ENCODE assay signal across 29 cellular contexts in the genomic region with DNA sequence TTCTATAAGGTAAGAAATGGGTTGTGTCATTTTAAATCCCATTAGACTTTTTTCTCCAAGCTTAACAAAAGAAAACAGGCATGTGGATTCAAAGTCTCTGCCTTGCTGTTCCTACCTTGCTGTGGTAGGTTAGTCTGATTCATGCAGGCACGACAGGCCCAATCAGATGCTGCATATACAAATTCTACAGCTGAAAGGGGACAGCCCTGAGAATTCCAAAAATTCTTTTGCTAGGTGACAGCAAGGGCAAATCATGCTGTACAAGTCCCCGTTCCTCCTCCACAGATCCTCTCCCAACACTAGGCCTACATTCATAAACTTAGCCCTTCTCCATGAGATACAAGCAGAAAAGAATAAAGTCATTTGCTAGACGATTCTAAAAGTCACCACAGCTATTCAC.
DNase-seq lines count a peak whose midpoint lies in the region; ATAC-seq, FAIRE-seq and TF ChIP-seq lines count a peak whose summit lies in the region.
"Had no signal": no experiment of that assay in that cellular context is flagged by ENCODE, and none has a peak within 500 bp of the region (broad histone marks: within the 10 kb centered on the region; RNA-seq: fewer than 3 reads in every experiment).

No MANE protein-coding gene starts in this region.

- no peaks in the 10 kb centered on the region for H4K20me1 ChIP-seq in neural progenitor cell (ENCODE audit: low read depth)

- H3K9me3 Mint-ChIP-seq in neural progenitor cell = peaks cover 15% of the 10 kb centered on the region
- H3K9me3 Mint-ChIP-seq: dendritic cell treated with granulocyte-macrophage colony-stimulating factor and Interleukin-4, amounts not matched to agents 40 ng/mL and 50 ng/mL, for 4 days; stimulated activated naive CD8-positive, alpha-beta T cell treated with anti-CD3 and anti-CD28 coated beads, Interleukin-15, Interleukin-2, amounts not matched to agents 100 ng/mL and 50 ng/mL, for 24 hours had no signal

- H3K4me3 ChIP-seq in esophagus squamous epithelium (no peak overlapping the region), neural progenitor cell (no peak overlapping the region)
- H3K4me3 ChIP-seq: adrenal gland, GM12878, heart left ventricle, tibial nerve had no signal

- TF ChIP-seq CTCF in RWPE1 (conservative IDR thresholded peaks at IDR 0.05; ENCODE audit: low read depth) (no peak), esophagus squamous epithelium (IDR thresholded peaks at IDR 0.05) (no peak), neural progenitor cell (IDR thresholded peaks at IDR 0.05) (no peak)

- peaks cover 2% of the 10 kb centered on the region for H3K27me3 Mint-ChIP-seq in neural progenitor cell (ENCODE audit: insufficient read depth, low read depth)
- H3K27me3 Mint-ChIP-seq: dendritic cell treated with granulocyte-macrophage colony-stimulating factor and Interleukin-4, amounts not matched to agents 40 ng/mL and 50 ng/mL, for 4 days had no signal

- H3K4me1 Mint-ChIP-seq in neural progenitor cell = peaks cover 9% of the 10 kb centered on the region

- H3K27ac ChIP-seq in RWPE1 (peak overlapping the region; percentile 91), esophagus squamous epithelium (peak overlapping the region in 3 of 4 donors; percentile 65 to 74 (median 66)), neural progenitor cell (no peak overlapping the region)
- H3K27ac ChIP-seq: 22Rv1, adrenal gland, heart left ventricle, tibial nerve had no signal

- no peaks in the 10 kb centered on the region for H3F3A ChIP-seq in neural progenitor cell (ENCODE audit: low read depth)

- CTCF ChIA-PET in RWPE1 (lab: Yijun Ruan, JAX) = interaction anchor here (0.7 to 1.6 kb wide), 3 partner anchors 176 to 339 kb away, joined by 3 to 5 read pairs (median 3); no protein-coding TSS in a partner anchor

- FAIRE-seq in GM12892 (lab: Jason Lieb, UNC) = no peak
- FAIRE-seq: endometrium, GM12878 had no signal

- no peak overlapping the region for H3K4me2 ChIP-seq in neural progenitor cell

- H3K9ac ChIP-seq in neural progenitor cell = no peak overlapping the region

- no peaks in the 10 kb centered on the region for H3K36me3 ChIP-seq in esophagus squamous epithelium
- H3K36me3 ChIP-seq in neural progenitor cell = no peaks in the 10 kb centered on the region
- H3K36me3 ChIP-seq: adrenal gland, heart left ventricle, tibial nerve had no signal

- H3K27me3 ChIP-seq in esophagus squamous epithelium = no peaks in the 10 kb centered on the region
- H3K27me3 ChIP-seq in neural progenitor cell = no peaks in the 10 kb centered on the region
- H3K27me3 ChIP-seq: adrenal gland, heart left ventricle, tibial nerve had no signal

- DNase-seq in DMS 273 (lab: John Stamatoyannopoulos, UW; ENCODE audit: unreplicated experiment) = peak; percentile 2
- no peak for DNase-seq in DMS 273 treated with DMSO at 0.1 percent for 48 hours (lab: John Stamatoyannopoulos, UW)
- DNase-seq in RWPE1 (ENCODE audit: low spot score) = peak; percentile 20
- DNase-seq in esophagus squamous epithelium (lab: John Stamatoyannopoulos, UW) = no peak
- DNase-seq in neural progenitor cell (ENCODE audit: low spot score) = no peak
- no peak for DNase-seq in GM12892 (ENCODE audit: insufficient read length)
- no peak for DNase-seq in activated CD4-positive, alpha-beta T cell treated with anti-CD3 and anti-CD28 coated beads for 48 hours
- DNase-seq: activated CD4-positive, CD25-positive, alpha-beta regulatory T cell; activated CD8-positive, alpha-beta T cell treated with anti-CD3 and anti-CD28 coated beads for 36 hours; activated naive CD4-positive, alpha-beta T cell; activated T-cell treated with anti-CD3 and anti-CD28 coated beads for 4 hours; adrenal gland; CD8-positive, alpha-beta memory T cell; heart left ventricle; HFFc6; Kasumi-1; NCI-H1092 treated with DMSO at 0.1 percent for 48 hours; NCI-H2081; NCI-H446 treated with DMSO at 0.1 percent for 48 hours; RPMI8226; stimulated activated CD4-positive, alpha-beta T cell treated with anti-CD3 and anti-CD28 coated beads, Interleukin-12 subunit alpha, Interleukin-12 subunit beta, amount 100 ng/mL, for 4 hours had no signal

- no peak for TF ChIP-seq POLR2A in esophagus squamous epithelium (IDR thresholded peaks at IDR 0.05)
- TF ChIP-seq POLR2A in GM12892 (IDR thresholded peaks at IDR 0.05; ENCODE audit: low read depth, low read length) = no peak

- H3K36me3 Mint-ChIP-seq in neural progenitor cell = no peaks in the 10 kb centered on the region

- peaks cover 0 to 8% (median 0%) of the 10 kb centered on the region in 3 donors for H3K9me3 ChIP-seq in esophagus squamous epithelium
- H3K9me3 ChIP-seq in neural progenitor cell (ENCODE audit: low read depth) = no peaks in the 10 kb centered on the region
- H3K9me3 ChIP-seq: adrenal gland, heart left ventricle had no signal

- intact Hi-C loops in esophagus squamous epithelium (cut with DNase I) = no loop called here

- peak overlapping the region; percentile 57 for H2AFZ ChIP-seq in neural progenitor cell (replicated peaks)

- H3K4me3 Mint-ChIP-seq in neural progenitor cell = no peak overlapping the region
- H3K4me3 Mint-ChIP-seq: activated CD8-positive, alpha-beta T cell treated with anti-CD3 and anti-CD28 coated beads for 36 hours; CD8-positive, alpha-beta memory T cell; dendritic cell treated with granulocyte-macrophage colony-stimulating factor and Interleukin-4, amounts not matched to agents 40 ng/mL and 50 ng/mL, for 4 days; HFFc6; stimulated activated naive CD8-positive, alpha-beta T cell treated with anti-CD3 and anti-CD28 coated beads, Interleukin-15, Interleukin-2, amounts not matched to agents 100 ng/mL and 50 ng/mL, for 24 hours had no signal

- no peak for ATAC-seq in GM21737 (IDR thresholded peaks at IDR 0.05; ENCODE audit: unreplicated experiment)
- ATAC-seq: activated CD8-positive, alpha-beta T cell treated with anti-CD3 and anti-CD28 coated beads for 36 hours; GM12878; heart left ventricle; SK-N-SH treated with all-trans-retinoic acid at 6 μM for 48 hours had no signal

- 26 to 29% methylated on average over 3 of the region's 3 CpGs for WGBS in esophagus squamous epithelium, 2 donors

- H3K4me1 ChIP-seq in esophagus squamous epithelium (peaks cover 3 to 29% (median 7%) of the 10 kb centered on the region in 3 donors), neural progenitor cell (no peaks in the 10 kb centered on the region)
- H3K4me1 ChIP-seq: adrenal gland had no signal

- no peak overlapping the region for H3K27ac Mint-ChIP-seq in neural progenitor cell
- H3K27ac Mint-ChIP-seq: activated CD8-positive, alpha-beta T cell treated with anti-CD3 and anti-CD28 coated beads for 36 hours; dendritic cell treated with granulocyte-macrophage colony-stimulating factor and Interleukin-4, amounts not matched to agents 40 ng/mL and 50 ng/mL, for 4 days; HFFc6; stimulated activated naive CD8-positive, alpha-beta T cell treated with anti-CD3 and anti-CD28 coated beads, Interleukin-15, Interleukin-2, amounts not matched to agents 100 ng/mL and 50 ng/mL, for 24 hours had no signal

- POLR2A ChIA-PET in RWPE1 (lab: Yijun Ruan, JAX; ENCODE audit: low non-redundant PET) = no interaction called here

- H3K79me2 ChIP-seq in neural progenitor cell (ENCODE audit: low read depth) = no peaks in the 10 kb centered on the region

Comparison
In these comparisons a context has a peak if more than half of its experiments do, and no peak if none do; other contexts are left out.
1. DNase-seq: peak in DMS 273 (single experiment) and RWPE1 (single experiment); none in DMS 273 treated with DMSO at 0.1 percent for 48 hours (single experiment), esophagus squamous epithelium (single experiment), neural progenitor cell (single experiment), GM12892 (single experiment) and activated CD4-positive, alpha-beta T cell treated with anti-CD3 and anti-CD28 coated beads for 48 hours (single experiment).